19 cellular contexts compared by ENCODE assay signal in genomic region chr20:62951143-62951895, GRCh38. TPM values are rescaled to one million over a fixed set of nuclear protein-coding genes. Genes with fewer than 3 reads are reported as not detected.
DNase-seq lines count a peak whose midpoint lies in the region; ATAC-seq, FAIRE-seq and TF ChIP-seq lines count a peak whose summit lies in the region.
"Had no signal": no experiment of that assay in that cellular context is flagged by ENCODE, and none has a peak within 500 bp of the region (broad histone marks: within the 10 kb centered on the region; RNA-seq: fewer than 3 reads in every experiment).

No MANE protein-coding gene starts in this region.

- H4K8ac ChIP-seq in IMR-90 (ENCODE audit: low read depth in 2 of 2, low read length in 2 of 2): no peak overlapping the region

- H3K9me3 ChIP-seq in IMR-90 (ENCODE audit: control insufficient read depth, insufficient read depth, low read length) (peaks cover 2% of the 10 kb centered on the region; the same call in 1 of the 2 replicates), GM12878 (replicated peaks; ENCODE audit: control insufficient read depth, insufficient read depth, low read length) (peaks cover 3% of the 10 kb centered on the region; the same call in 2 of the 3 replicates), neutrophil (no peaks in the 10 kb centered on the region), psoas muscle (no peaks in the 10 kb centered on the region)

- WGBS in IMR-90 (ENCODE audit: extremely low coverage in 2 of 2, insufficient read length in 1 of 2), 2 experiments: 97% methylated on average over 5 of the region's 11 CpGs; no CpG with 5 or more reads in 1 of the 2 experiments
- 95% methylated on average over 11 of the region's 11 CpGs for WGBS in GM12878 (ENCODE audit: insufficient coverage, insufficient replicate concordance, low lambda C conversion rate, missing lambda C conversion rate)
- 88 to 94% (median 89%) methylated on average over 11 of the region's 11 CpGs for WGBS in psoas muscle, 3 donors

- in situ Hi-C loops in IMR-90 (cut with MboI; ENCODE audit: low sequenced_read_pairs) (no loop called here), GM12878 (cut with MboI) (no loop called here)

- SMC1A ChIA-PET in GM12878 (lab: Charles Lee; ENCODE audit: uncharacterized antibody, unreplicated experiment): interaction anchor here (1.3 kb wide), 1 partner anchor 16 kb away, joined by 3 read pairs; no protein-coding TSS in a partner anchor

- H3K36me3 Mint-ChIP-seq in activated CD4-positive, alpha-beta T cell treated with anti-CD3 and anti-CD28 coated beads, Interleukin-2, amount 10 ng/mL, durations not matched to agents 7 days and 5 days (ENCODE audit: low read depth): peaks cover 45% of the 10 kb centered on the region
- peaks cover 12% of the 10 kb centered on the region for H3K36me3 Mint-ChIP-seq in glutamatergic neuron (ENCODE audit: unreplicated experiment)

- ATAC-seq in IMR-90 (ENCODE audit: low read depth): no peak
- no peak for ATAC-seq in GM12878
- no peak for ATAC-seq in psoas muscle
- ATAC-seq: activated CD4-positive, CD25-positive, alpha-beta regulatory T cell treated with anti-CD3 and anti-CD28 coated beads, Interleukin-2, amount 50 U/mL, for 24 hours had no signal

- TF ChIP-seq CTCF in IMR-90 (conservative IDR thresholded peaks at IDR 0.05; ENCODE audit: low read depth, low read length): no peak
- no peak for TF ChIP-seq CTCF in GM12878 (IDR thresholded peaks at IDR 0.05 in 2 of 3, conservative IDR thresholded peaks at IDR 0.05 in 1 of 3; ENCODE audit: control insufficient read depth in 2 of 3, extremely low read depth in 1 of 3, insufficient read depth in 1 of 3, low read depth in 3 of 3, low read length in 3 of 3)
- no peak for TF ChIP-seq CTCF in neutrophil (IDR thresholded peaks at IDR 0.05)
- no peak for TF ChIP-seq CTCF in psoas muscle (IDR thresholded peaks at IDR 0.05)
- TF ChIP-seq CTCF in glutamatergic neuron (IDR thresholded peaks at IDR 0.05; ENCODE audit: partially characterized antibody, unreplicated experiment): no peak

- H3K18ac ChIP-seq in IMR-90 (ENCODE audit: low read depth, low read length): no peak overlapping the region

- no peak for FAIRE-seq in GM12878 (lab: Jason Lieb, UNC)

- H2BK15ac ChIP-seq in IMR-90 (ENCODE audit: low read depth, low read length): no peak overlapping the region

- H4K5ac ChIP-seq in IMR-90 (ENCODE audit: low read depth, low read length): no peak overlapping the region

- H3K27ac ChIP-seq in IMR-90 (ENCODE audit: insufficient read depth, low read length) (no peak overlapping the region), GM12878 (ENCODE audit: control insufficient read depth, insufficient read depth) (no peak overlapping the region), neutrophil (peak overlapping the region; percentile 59), psoas muscle (no peak overlapping the region)

- no peak for TF ChIP-seq RAD21 in IMR-90 (IDR thresholded peaks at IDR 0.05; ENCODE audit: low read length)
- TF ChIP-seq RAD21 in GM12878 (IDR thresholded peaks at IDR 0.05; ENCODE audit: insufficient read depth, low read depth, low read length): no peak

- H3K79me2 ChIP-seq in GM12878 (ENCODE audit: control insufficient read depth, insufficient read depth, low read length): peaks cover 37% of the 10 kb centered on the region

- H2AK5ac ChIP-seq in IMR-90 (ENCODE audit: low read depth, low read length): no peak overlapping the region

- H2AFZ ChIP-seq in IMR-90 (replicated peaks; ENCODE audit: low read length, poor library complexity) (no peak overlapping the region), GM12878 (ENCODE audit: control insufficient read depth, low read depth, low read length) (no peak overlapping the region)

- H3K9me3 Mint-ChIP-seq in activated CD4-positive, alpha-beta T cell treated with anti-CD3 and anti-CD28 coated beads, Interleukin-2, amount 10 ng/mL, durations not matched to agents 7 days and 5 days: peaks cover 3% of the 10 kb centered on the region
- H3K9me3 Mint-ChIP-seq in glutamatergic neuron (ENCODE audit: unreplicated experiment): no peaks in the 10 kb centered on the region
- H3K9me3 Mint-ChIP-seq: CD4-positive, CD25-positive, alpha-beta regulatory T cell; T-helper 1 cell treated with Interleukin-12 subunit alpha and Interleukin-12 subunit beta and Interleukin-4 antibody, amounts not matched to agents 30 μg/mL and 1 μg/mL, for 36 hours; type B pancreatic cell had no signal

- no peak overlapping the region for H4K91ac ChIP-seq in IMR-90 (ENCODE audit: insufficient read depth, low read depth, low read length)

- no peak overlapping the region for H3K23ac ChIP-seq in IMR-90 (ENCODE audit: low read depth, low read length)

- H3K36me3 ChIP-seq in IMR-90 (ENCODE audit: control insufficient read depth, insufficient read depth, low read length): peaks cover 33% of the 10 kb centered on the region
- H3K36me3 ChIP-seq in GM12878 (ENCODE audit: control insufficient read depth in 2 of 2, insufficient read depth in 2 of 2, low read length in 1 of 2): peaks cover 9 to 15% of the 10 kb centered on the region in 2 experiments; a peak in 3 of 4 replicates
- peaks cover 44% of the 10 kb centered on the region for H3K36me3 ChIP-seq in neutrophil
- H3K36me3 ChIP-seq in psoas muscle (ENCODE audit: insufficient read depth in 1 of 2, low read depth in 1 of 2): peaks cover 1 to 46% of the 10 kb centered on the region in 2 donors

- no peak overlapping the region for H2BK120ac ChIP-seq in IMR-90 (ENCODE audit: low read depth, low read length)

- H3K14ac ChIP-seq in IMR-90 (replicated peaks; ENCODE audit: low read depth, low read length): no peak overlapping the region

- H3K79me1 ChIP-seq in IMR-90 (ENCODE audit: low read depth in 1 of 2, low read length in 2 of 2): peaks cover 11 to 26% of the 10 kb centered on the region in 2 experiments; a peak in 2 of 4 replicates

- intact Hi-C loops in IMR-90 (cut with micrococcal nuclease): no loop called here
- intact Hi-C loops in GM12878 (cut with micrococcal nuclease; ENCODE audit: unreplicated experiment): loop anchor here (5.0 kb wide), 1 partner anchor 49 kb away; no protein-coding TSS in a partner anchor
- intact Hi-C loops in psoas muscle (cut with DNase I): no loop called here

- peaks cover 34% of the 10 kb centered on the region for H3K4me1 Mint-ChIP-seq in activated CD4-positive, alpha-beta T cell treated with anti-CD3 and anti-CD28 coated beads, Interleukin-2, amount 10 ng/mL, durations not matched to agents 7 days and 5 days
- peaks cover 1% of the 10 kb centered on the region for H3K4me1 Mint-ChIP-seq in glutamatergic neuron (ENCODE audit: low read depth, unreplicated experiment)

- no peak overlapping the region for H3K9ac ChIP-seq in IMR-90 (ENCODE audit: low read depth, low read length)
- H3K9ac ChIP-seq in GM12878 (ENCODE audit: control insufficient read depth, insufficient read depth, low read length): no peak overlapping the region

- H3K27me3 Mint-ChIP-seq in activated CD4-positive, alpha-beta T cell treated with anti-CD3 and anti-CD28 coated beads, Interleukin-2, amount 10 ng/mL, durations not matched to agents 7 days and 5 days: no peaks in the 10 kb centered on the region
- peaks cover 7% of the 10 kb centered on the region for H3K27me3 Mint-ChIP-seq in glutamatergic neuron (ENCODE audit: unreplicated experiment)
- H3K27me3 Mint-ChIP-seq: CD4-positive, CD25-positive, alpha-beta regulatory T cell; type B pancreatic cell had no signal

- no peak overlapping the region for H3K56ac ChIP-seq in IMR-90 (ENCODE audit: extremely low read depth, insufficient read depth, low read length)

- RAD21 ChIA-PET in GM12878 (lab: Charles Lee; ENCODE audit: unreplicated experiment): no interaction called here

- H3K4ac ChIP-seq in IMR-90 (ENCODE audit: low read depth, low read length): no peak overlapping the region

- H3K27ac Mint-ChIP-seq in activated CD4-positive, alpha-beta T cell treated with anti-CD3 and anti-CD28 coated beads, Interleukin-2, amount 10 ng/mL, durations not matched to agents 7 days and 5 days: peak overlapping the region; percentile 77
- H3K27ac Mint-ChIP-seq in glutamatergic neuron (ENCODE audit: unreplicated experiment): no peak overlapping the region
- H3K27ac Mint-ChIP-seq: type B pancreatic cell had no signal

- no peak overlapping the region for H2BK20ac ChIP-seq in IMR-90 (ENCODE audit: low read depth, low read length)

- H3K4me3 ChIP-seq in IMR-90 (ENCODE audit: insufficient read depth, low read depth, low read length) (no peak overlapping the region), GM12878 (peak overlapping the region; percentile 98; the same call in 1 of the 2 replicates), neutrophil (ENCODE audit: low read depth in 1 of 2, low read length in 1 of 2) (no peak overlapping the region), psoas muscle (no peak overlapping the region)

- BruUV-seq in IMR-90 (replicated peaks; lab: Mats Ljungman, UMichigan): no TSS peak
- BruUV-seq in GM12878 (replicated peaks; lab: Mats Ljungman, UMichigan): no TSS peak

- peak overlapping the region; percentile 21 for H3K4me3 Mint-ChIP-seq in activated CD4-positive, alpha-beta T cell treated with anti-CD3 and anti-CD28 coated beads, Interleukin-2, amount 10 ng/mL, durations not matched to agents 7 days and 5 days
- no peak overlapping the region for H3K4me3 Mint-ChIP-seq in glutamatergic neuron (ENCODE audit: unreplicated experiment)
- H3K4me3 Mint-ChIP-seq: type B pancreatic cell had no signal

- H2AK9ac ChIP-seq in IMR-90 (replicated peaks; ENCODE audit: low read depth, low read length, poor library complexity): peak overlapping the region; percentile 30

- peaks cover 13% of the 10 kb centered on the region for H3K4me1 ChIP-seq in IMR-90 (ENCODE audit: control insufficient read depth, insufficient read depth, low read length)
- H3K4me1 ChIP-seq in GM12878 (ENCODE audit: control insufficient read depth, insufficient read depth, low read length): peaks cover 12% of the 10 kb centered on the region
- H3K4me1 ChIP-seq in neutrophil (ENCODE audit: control insufficient read depth in 1 of 2, insufficient read depth in 1 of 2, low read depth in 1 of 2, low read length in 1 of 2): peaks cover 39% of the 10 kb centered on the region in 2 experiments
- H3K4me1 ChIP-seq in psoas muscle: peaks cover 12% of the 10 kb centered on the region

- no peaks in the 10 kb centered on the region for H3K27me3 ChIP-seq in IMR-90 (ENCODE audit: control insufficient read depth, insufficient read depth, low read length)
- no peaks in the 10 kb centered on the region for H3K27me3 ChIP-seq in GM12878 (replicated peaks in 1 of 2; ENCODE audit: control insufficient read depth in 2 of 2, insufficient read depth in 2 of 2, low read length in 1 of 2)
- no peaks in the 10 kb centered on the region for H3K27me3 ChIP-seq in neutrophil
- no peaks in the 10 kb centered on the region for H3K27me3 ChIP-seq in psoas muscle (ENCODE audit: insufficient read depth in 3 of 3, low read length in 2 of 3)

- CTCF ChIA-PET in activated CD4-positive, alpha-beta T cell treated with anti-CD3 and anti-CD28 coated beads, Interleukin-2, amount 10 ng/mL, durations not matched to agents 7 days and 5 days (lab: Charles Lee): interaction anchor here (0.7 kb wide), 1 partner anchor 657 kb away, joined by 4 read pairs; no protein-coding TSS in a partner anchor
- CTCF ChIA-PET in IMR-90 (lab: Yijun Ruan, JAX): no interaction called here
- CTCF ChIA-PET in GM12878 (lab: Yijun Ruan, JAX): no interaction called here

- no peak overlapping the region for H3K4me2 ChIP-seq in IMR-90 (ENCODE audit: low read depth, low read length)
- peak overlapping the region; percentile 82 for H3K4me2 ChIP-seq in GM12878 (ENCODE audit: control insufficient read depth, insufficient read depth)

- TF ChIP-seq POLR2A in IMR-90 (IDR thresholded peaks at IDR 0.05; ENCODE audit: low read depth, low read length): no peak
- TF ChIP-seq POLR2A in GM12878 (IDR thresholded peaks at IDR 0.05; ENCODE audit: low read depth, low read length): no peak

- peaks cover 8% of the 10 kb centered on the region; the same call in 1 of the 2 replicates for H3K9me1 ChIP-seq in IMR-90 (ENCODE audit: insufficient read depth, low read length)

- no peak for TF ChIP-seq EP300 in GM12878 (IDR thresholded peaks at IDR 0.05; ENCODE audit: borderline replicate concordance in 1 of 2, control insufficient read depth in 1 of 2, low read depth in 2 of 2, low read length in 2 of 2)

- H4K20me1 ChIP-seq in IMR-90 (ENCODE audit: insufficient read depth, low read length) (peaks cover 13% of the 10 kb centered on the region), GM12878 (ENCODE audit: control insufficient read depth, insufficient read depth) (no peaks in the 10 kb centered on the region)

- no peak for DNase-seq in activated CD4-positive, alpha-beta T cell treated with anti-CD3 and anti-CD28 coated beads, Interleukin-2, amount 10 ng/mL, durations not matched to agents 7 days and 5 days
- DNase-seq in activated CD4-positive, alpha-beta T cell treated with anti-CD3 and anti-CD28 coated beads for 48 hours: no peak
- DNase-seq in IMR-90: no peak
- DNase-seq in GM12878 (ENCODE audit: low read depth, low spot score): no peak
- DNase-seq in psoas muscle: no peak
- DNase-seq in glutamatergic neuron: no peak
- DNase-seq in stimulated activated CD4-positive, alpha-beta T cell treated with anti-CD3 and anti-CD28 coated beads, Interleukin-4, amount 100 ng/mL, for 24 hours: no peak
- DNase-seq: CD4-positive, CD25-positive, alpha-beta regulatory T cell; effector CD4-positive, alpha-beta T cell; hypothalamus; NCI-H1436 treated with DMSO at 0.1 percent for 48 hours; NK-92 treated with Interleukin-12 subunit alpha and Interleukin-12 subunit beta, amount 100 ng/mL, for 24 hours had no signal

- H2BK5ac ChIP-seq in IMR-90 (ENCODE audit: low read depth, low read length, poor library complexity, severe bottlenecking): no peak overlapping the region

- dilution Hi-C loops in IMR-90 (cut with HindIII; ENCODE audit: low sequenced_read_pairs, unreplicated experiment): no loop called here

- POLR2A ChIA-PET in activated CD4-positive, alpha-beta T cell treated with anti-CD3 and anti-CD28 coated beads, Interleukin-2, amount 10 ng/mL, durations not matched to agents 7 days and 5 days (lab: Charles Lee): no interaction called here
- POLR2A ChIA-PET in IMR-90 (lab: Charles Lee; ENCODE audit: unreplicated experiment): no interaction called here
- POLR2A ChIA-PET in GM12878 (lab: Charles Lee): interaction anchor here (0.6 kb wide), 1 partner anchor 35 kb away, joined by 3 read pairs; no protein-coding TSS in a partner anchor

RNA-seq across cellular contexts. Expression of gene SLC17A9, which starts 1.2 kb away (rescaled TPM):
- total RNA-seq in activated CD4-positive, alpha-beta T cell treated with anti-CD3 and anti-CD28 coated beads, Interleukin-2, amount 10 ng/mL, durations not matched to agents 7 days and 5 days: 10 to 100 TPM; 11.6 to 12.6 TPM
- total RNA-seq in IMR-90 (2012; rRNA removed): 1.4 and 2.2 TPM in 2 replicates
- polyA plus RNA-seq in IMR-90 (2012; rRNA removed): 14.4 and 17.3 TPM in 2 replicates
- polyA plus RNA-seq in IMR-90 (2012; cell fraction: cytosol; rRNA removed): 3.7 and 5.8 TPM in 2 replicates
- polyA plus RNA-seq in IMR-90 (2012; cell fraction: nucleus; rRNA removed; ENCODE audit: low replicate concordance): 68.1 and 209 TPM in 2 replicates
- 130 and 134 TPM in 2 replicates for total RNA-seq in GM12878 (2013; cell fraction: nucleolus; rRNA removed)
- 27.8 and 35.8 TPM in 2 replicates for total RNA-seq in GM12878 (2014; rRNA removed)
- total RNA-seq in GM12878 (2014; rRNA removed; fragmentation: Illumina TruSeq; extraction: Trizol): 15.7 and 17.5 TPM in 2 replicates
- 60.2 and 74.1 TPM in 2 replicates for total RNA-seq in GM12878 (2021)
- polyA plus RNA-seq in GM12878 (2011; ENCODE audit: low read depth): 18.7 TPM
- polyA plus RNA-seq in GM12878 (2011; rRNA removed): 13.0 and 22.9 TPM in 2 replicates
- polyA plus RNA-seq in GM12878 (2011; cell fraction: cytosol; rRNA removed): 33.9 and 65.4 TPM in 2 replicates
- 742 and 791 TPM in 2 replicates for polyA plus RNA-seq in GM12878 (2011; cell fraction: nucleus; rRNA removed)
- 52.1 and 66.9 TPM in 2 replicates for polyA plus RNA-seq in GM12878 (2012)
- 5.8 and 19.2 TPM in 2 replicates for polyA plus RNA-seq in GM12878 (2014; fragmentation: Illumina TruSeq; extraction: Trizol)
- polyA plus RNA-seq in GM12878 (2014; fragmentation: Nextera tagmentation; extraction: Ambion mirVana): 1 to 10 TPM in 1 of 2 experiments, under 1 TPM in 1; 0.72 to 3.9 TPM
- polyA plus RNA-seq in GM12878 (2014; rRNA removed): 67.1 and 83.6 TPM in 2 replicates
- polyA plus RNA-seq in GM12878 (2016; fragmentation: Nextera tagmentation; extraction: Ambion mirVana): 10 to 100 TPM; 57.9 to 67.0 TPM
- polyA minus RNA-seq in GM12878 (2011; rRNA and poly(A)+ RNA removed): 6.9 and 18.1 TPM in 2 replicates
- 9.0 and 11.0 TPM in 2 replicates for polyA minus RNA-seq in GM12878 (2011; cell fraction: cytosol; rRNA and poly(A)+ RNA removed)
- polyA minus RNA-seq in GM12878 (2011; cell fraction: nucleus; rRNA and poly(A)+ RNA removed): 49.8 and 62.0 TPM in 2 replicates
- total RNA-seq in psoas muscle: 1 to 10 TPM in 1 of 4 donors, under 1 TPM in 3; 0.32 to 1.0 (median 0.92) TPM
- under 1 TPM; 0.59 to 0.88 (median 0.69) TPM for polyA plus RNA-seq in psoas muscle
- total RNA-seq in glutamatergic neuron (ENCODE audit: unreplicated experiment): 1.8 TPM
- total RNA-seq: A172 had no signal

RNA-seq across cellular contexts. Expression of gene GID8, which starts 13.4 kb away (rescaled TPM):
- total RNA-seq in activated CD4-positive, alpha-beta T cell treated with anti-CD3 and anti-CD28 coated beads, Interleukin-2, amount 10 ng/mL, durations not matched to agents 7 days and 5 days: 10 to 100 TPM; 32.5 to 35.1 TPM
- total RNA-seq in IMR-90 (2012; rRNA removed) (33.9 and 36.4 TPM in 2 replicates), GM12878 (2014; rRNA removed) (21.7 and 25.2 TPM in 2 replicates), GM12878 (2014; rRNA removed; fragmentation: Illumina TruSeq; extraction: Trizol) (21.7 and 22.7 TPM in 2 replicates), GM12878 (2021) (33.1 and 33.8 TPM in 2 replicates), psoas muscle (10 to 100 TPM; 12.8 to 14.9 (median 14.3) TPM), glutamatergic neuron (ENCODE audit: unreplicated experiment) (57.8 TPM)
- polyA plus RNA-seq in IMR-90 (2012; rRNA removed) (18.8 and 21.5 TPM in 2 replicates), GM12878 (2011; rRNA removed) (28.2 and 30.6 TPM in 2 replicates), GM12878 (2014; fragmentation: Illumina TruSeq; extraction: Trizol) (17.6 and 22.8 TPM in 2 replicates), GM12878 (2014; fragmentation: Nextera tagmentation; extraction: Ambion mirVana) (10 to 100 TPM; 12.0 to 13.2 TPM), GM12878 (2014; rRNA removed) (27.9 and 29.8 TPM in 2 replicates), GM12878 (2016; fragmentation: Nextera tagmentation; extraction: Ambion mirVana) (10 to 100 TPM; 16.5 to 20.1 TPM), psoas muscle (10 to 100 TPM in 2 of 3 donors, 1 to 10 TPM in 1; 7.3 to 15.9 (median 14.2) TPM)
- 13.8 and 15.1 TPM in 2 replicates for polyA plus RNA-seq in IMR-90 (2012; cell fraction: cytosol; rRNA removed)
- 13.2 and 19.6 TPM in 2 replicates for polyA plus RNA-seq in IMR-90 (2012; cell fraction: nucleus; rRNA removed; ENCODE audit: low replicate concordance)
- 16.8 and 17.6 TPM in 2 replicates for total RNA-seq in GM12878 (2013; cell fraction: nucleolus; rRNA removed)
- 19.1 TPM for polyA plus RNA-seq in GM12878 (2011; ENCODE audit: low read depth)
- 29.1 and 34.1 TPM in 2 replicates for polyA plus RNA-seq in GM12878 (2011; cell fraction: cytosol; rRNA removed)
- 19.5 and 22.0 TPM in 2 replicates for polyA plus RNA-seq in GM12878 (2011; cell fraction: nucleus; rRNA removed)
- polyA plus RNA-seq in GM12878 (2012): 21.7 and 23.3 TPM in 2 replicates
- polyA minus RNA-seq in GM12878 (2011; rRNA and poly(A)+ RNA removed): 26.9 and 30.9 TPM in 2 replicates
- polyA minus RNA-seq in GM12878 (2011; cell fraction: cytosol; rRNA and poly(A)+ RNA removed): 11.3 and 11.9 TPM in 2 replicates
- polyA minus RNA-seq in GM12878 (2011; cell fraction: nucleus; rRNA and poly(A)+ RNA removed): 7.1 and 9.1 TPM in 2 replicates

RNA-seq across cellular contexts. Expression of gene DIDO1, which starts 25.0 kb away (rescaled TPM):
- total RNA-seq in activated CD4-positive, alpha-beta T cell treated with anti-CD3 and anti-CD28 coated beads, Interleukin-2, amount 10 ng/mL, durations not matched to agents 7 days and 5 days: 10 to 100 TPM; 78.3 to 79.4 TPM
- total RNA-seq in IMR-90 (2012; rRNA removed) (28.1 and 38.3 TPM in 2 replicates), GM12878 (2014; rRNA removed) (40.9 and 41.5 TPM in 2 replicates), GM12878 (2014; rRNA removed; fragmentation: Illumina TruSeq; extraction: Trizol) (33.8 and 36.0 TPM in 2 replicates), GM12878 (2021) (52.1 and 56.4 TPM in 2 replicates), psoas muscle (10 to 100 TPM; 23.0 to 32.4 (median 27.9) TPM), glutamatergic neuron (ENCODE audit: unreplicated experiment) (77.8 TPM)
- polyA plus RNA-seq in IMR-90 (2012; rRNA removed) (17.5 and 21.8 TPM in 2 replicates), GM12878 (2011; rRNA removed) (40.4 and 47.4 TPM in 2 replicates), GM12878 (2014; fragmentation: Illumina TruSeq; extraction: Trizol) (39.4 and 44.2 TPM in 2 replicates), GM12878 (2014; fragmentation: Nextera tagmentation; extraction: Ambion mirVana) (1 to 10 TPM; 5.5 to 7.8 TPM), GM12878 (2014; rRNA removed) (40.6 and 40.8 TPM in 2 replicates), GM12878 (2016; fragmentation: Nextera tagmentation; extraction: Ambion mirVana) (10 to 100 TPM; 24.7 to 28.5 TPM), psoas muscle (10 to 100 TPM in 2 of 3 donors, 1 to 10 TPM in 1; 10.0 to 23.9 (median 12.7) TPM)
- polyA plus RNA-seq in IMR-90 (2012; cell fraction: cytosol; rRNA removed): 10.8 and 13.3 TPM in 2 replicates
- 47.1 and 74.1 TPM in 2 replicates for polyA plus RNA-seq in IMR-90 (2012; cell fraction: nucleus; rRNA removed; ENCODE audit: low replicate concordance)
- 158 and 180 TPM in 2 replicates for total RNA-seq in GM12878 (2013; cell fraction: nucleolus; rRNA removed)
- 21.4 TPM for polyA plus RNA-seq in GM12878 (2011; ENCODE audit: low read depth)
- polyA plus RNA-seq in GM12878 (2011; cell fraction: cytosol; rRNA removed): 43.3 and 47.3 TPM in 2 replicates
- 185 and 192 TPM in 2 replicates for polyA plus RNA-seq in GM12878 (2011; cell fraction: nucleus; rRNA removed)
- polyA plus RNA-seq in GM12878 (2012): 32.5 and 32.6 TPM in 2 replicates
- 38.1 and 42.9 TPM in 2 replicates for polyA minus RNA-seq in GM12878 (2011; rRNA and poly(A)+ RNA removed)
- polyA minus RNA-seq in GM12878 (2011; cell fraction: cytosol; rRNA and poly(A)+ RNA removed): 12.7 and 13.5 TPM in 2 replicates
- polyA minus RNA-seq in GM12878 (2011; cell fraction: nucleus; rRNA and poly(A)+ RNA removed): 38.0 and 59.5 TPM in 2 replicates

RNA-seq across cellular contexts. Expression of gene BHLHE23, which starts 55.4 kb away (rescaled TPM):
- total RNA-seq in activated CD4-positive, alpha-beta T cell treated with anti-CD3 and anti-CD28 coated beads, Interleukin-2, amount 10 ng/mL, durations not matched to agents 7 days and 5 days: not detected
- total RNA-seq in IMR-90 (2012; rRNA removed) (not detected in 2 replicates), GM12878 (2014; rRNA removed) (not detected in 2 replicates), GM12878 (2014; rRNA removed; fragmentation: Illumina TruSeq; extraction: Trizol) (not detected in 2 replicates), GM12878 (2021) (0.33 TPM in 1 of 2 replicates, not detected in the other), psoas muscle (not detected), glutamatergic neuron (ENCODE audit: unreplicated experiment) (23.9 TPM)
- polyA plus RNA-seq in IMR-90 (2012; rRNA removed) (not detected in 2 replicates), GM12878 (2011; rRNA removed) (not detected in 2 replicates), GM12878 (2014; fragmentation: Illumina TruSeq; extraction: Trizol) (not detected in 2 replicates), GM12878 (2014; fragmentation: Nextera tagmentation; extraction: Ambion mirVana) (not detected), GM12878 (2014; rRNA removed) (0.28 TPM in 1 of 2 replicates, not detected in the other), GM12878 (2016; fragmentation: Nextera tagmentation; extraction: Ambion mirVana) (not detected), psoas muscle (not detected)
- polyA plus RNA-seq in IMR-90 (2012; cell fraction: cytosol; rRNA removed): not detected in 2 replicates
- polyA plus RNA-seq in IMR-90 (2012; cell fraction: nucleus; rRNA removed; ENCODE audit: low replicate concordance): not detected in 2 replicates
- total RNA-seq in GM12878 (2013; cell fraction: nucleolus; rRNA removed): 0.69 TPM in 1 of 2 replicates, not detected in the other
- polyA plus RNA-seq in GM12878 (2011; ENCODE audit: low read depth): not detected
- polyA plus RNA-seq in GM12878 (2011; cell fraction: cytosol; rRNA removed): 0.07 TPM in 1 of 2 replicates, not detected in the other
- 0.28 and 0.40 TPM in 2 replicates for polyA plus RNA-seq in GM12878 (2011; cell fraction: nucleus; rRNA removed)
- polyA plus RNA-seq in GM12878 (2012): 0.11 TPM in 1 of 2 replicates, not detected in the other
- polyA minus RNA-seq in GM12878 (2011; rRNA and poly(A)+ RNA removed): not detected in 2 replicates
- polyA minus RNA-seq in GM12878 (2011; cell fraction: cytosol; rRNA and poly(A)+ RNA removed): not detected in 2 replicates
- not detected in 2 replicates for polyA minus RNA-seq in GM12878 (2011; cell fraction: nucleus; rRNA and poly(A)+ RNA removed)
- total RNA-seq: A172; CD4-positive, CD25-positive, alpha-beta regulatory T cell; fibroblast of lung; mucosa of gallbladder had no signal
- polyA plus RNA-seq: CD4-positive, CD25-positive, alpha-beta regulatory T cell; fibroblast of lung had no signal
